Comparison of ENCODE assay signal across 18 cellular contexts in the genomic region with DNA sequence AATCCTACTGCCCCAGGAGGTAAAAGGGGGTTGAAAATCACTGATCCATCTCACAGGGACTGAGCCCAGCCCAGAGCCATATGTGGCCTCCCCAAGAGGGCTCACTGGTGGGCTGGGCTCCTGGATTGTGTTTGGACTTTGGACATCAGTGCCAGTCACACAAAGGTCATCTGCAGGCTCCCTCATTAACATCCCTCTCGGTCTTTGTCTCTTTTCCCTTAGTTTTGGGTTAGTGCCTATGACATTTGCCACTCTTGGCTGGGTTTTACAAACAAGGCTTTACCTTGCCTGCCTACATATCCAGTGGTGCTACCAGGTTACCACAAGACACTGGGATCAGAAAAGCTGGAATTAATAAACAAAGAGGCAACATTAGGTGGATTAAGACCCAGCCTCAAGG. TPM values are rescaled to one million over a fixed set of nuclear protein-coding genes. Genes with fewer than 3 reads are reported as not detected.
A peak's percentile ranks its signal among the peaks of the same experiment; 100 is the strongest.
DNase-seq lines count a peak whose midpoint lies in the region; ATAC-seq and TF ChIP-seq lines count a peak whose summit lies in the region.
"Had no signal": no experiment of that assay in that cellular context is flagged by ENCODE, and none has a peak within 500 bp of the region (broad histone marks: within the 10 kb centered on the region; RNA-seq: fewer than 3 reads in every experiment).

No MANE protein-coding gene starts in this region.

- TF ChIP-seq CTCF in WERI-Rb-1 (IDR thresholded peaks at IDR 0.05; ENCODE audit: low read depth, low read length) (no peak), mucosa of descending colon (IDR thresholded peaks at IDR 0.05) (no peak), stomach (IDR thresholded peaks at IDR 0.05) (no peak)

- H3K4me3 Mint-ChIP-seq in CD4-positive, CD25-positive, alpha-beta regulatory T cell, result no peak overlapping the region
- H3K4me3 Mint-ChIP-seq: B cell; CD8-positive, alpha-beta T cell; HFFc6 had no signal

- no peak for TF ChIP-seq EP300 in stomach (IDR thresholded peaks at IDR 0.05)

- no peak for ATAC-seq in CD4-positive, CD25-positive, alpha-beta regulatory T cell (ENCODE audit: low read depth in 2 of 2)
- ATAC-seq in left lobe of liver (peak; percentile 90), mucosa of descending colon (peak; percentile 60)
- ATAC-seq: CD8-positive, alpha-beta T cell had no signal

- no peak overlapping the region for H3K27ac ChIP-seq in CD4-positive, CD25-positive, alpha-beta regulatory T cell (ENCODE audit: insufficient read depth, low read length, poor library complexity, severe bottlenecking)
- H3K27ac ChIP-seq in WERI-Rb-1, result peak overlapping the region; percentile 65
- peak overlapping the region in 1 of 5 donors; percentile 35 for H3K27ac ChIP-seq in stomach
- H3K27ac ChIP-seq: C4-2B had no signal

- WGBS in stomach, 5 donors, result 68 to 100% (median 76%) methylated on average over 1 of the region's 1 CpG

- no peaks in the 10 kb centered on the region for H3K9me3 ChIP-seq in CD4-positive, CD25-positive, alpha-beta regulatory T cell (ENCODE audit: control insufficient read depth in 2 of 2, low read length in 2 of 2)
- H3K9me3 ChIP-seq in WERI-Rb-1 (ENCODE audit: severe bottlenecking) (no peaks in the 10 kb centered on the region), mucosa of descending colon (no peaks in the 10 kb centered on the region), stomach (no peaks in the 10 kb centered on the region)

- no peak for DNase-seq in CD4-positive, CD25-positive, alpha-beta regulatory T cell
- no peak for DNase-seq in WERI-Rb-1
- peak; percentile 77 for DNase-seq in left lobe of liver (ENCODE audit: low spot score)
- DNase-seq in mucosa of descending colon, result no peak
- no peak for DNase-seq in NCI-H446 treated with DMSO at 0.1 percent for 48 hours (lab: John Stamatoyannopoulos, UW)
- DNase-seq in Ammon's horn (ENCODE audit: low spot score), result no peak
- no peak for DNase-seq in stomach
- no peak for DNase-seq in NCI-H526 (lab: John Stamatoyannopoulos, UW)
- DNase-seq: ACHN; CD8-positive, alpha-beta T cell; COR-L47; DND-41; GF-D8; HCEC 1CT; HFFc6 had no signal

- peaks cover 12 to 21% (median 17%) of the 10 kb centered on the region in 4 donors for H3K4me1 Mint-ChIP-seq in CD4-positive, CD25-positive, alpha-beta regulatory T cell
- H3K4me1 Mint-ChIP-seq: B cell had no signal

- peaks cover 7% of the 10 kb centered on the region for H3K36me3 ChIP-seq in CD4-positive, CD25-positive, alpha-beta regulatory T cell (ENCODE audit: control insufficient read depth, insufficient read depth, low read length)
- H3K36me3 ChIP-seq in WERI-Rb-1 (peaks cover 8% of the 10 kb centered on the region), mucosa of descending colon (ENCODE audit: low read depth) (no peaks in the 10 kb centered on the region), stomach (peaks cover 7 to 77% (median 55%) of the 10 kb centered on the region in 4 donors)

- intact Hi-C loops in mucosa of descending colon (cut with DNase I, micrococcal nuclease) (no loop called here), stomach (cut with DNase I; ENCODE audit: low total_unique reads) (no loop called here)

- peaks cover 31% of the 10 kb centered on the region for H3K36me3 Mint-ChIP-seq in CD4-positive, CD25-positive, alpha-beta regulatory T cell

- H3K4me1 ChIP-seq in CD4-positive, CD25-positive, alpha-beta regulatory T cell (ENCODE audit: control insufficient read depth, insufficient read depth, low read length, poor library complexity, severe bottlenecking), result peaks cover 10% of the 10 kb centered on the region
- peaks cover 7% of the 10 kb centered on the region for H3K4me1 ChIP-seq in mucosa of descending colon (ENCODE audit: low read depth)
- peaks cover 0 to 15% (median 7%) of the 10 kb centered on the region in 4 donors for H3K4me1 ChIP-seq in stomach

- no peak overlapping the region for H3K4me3 ChIP-seq in CD4-positive, CD25-positive, alpha-beta regulatory T cell (ENCODE audit: low read depth, low read length)
- H3K4me3 ChIP-seq in WERI-Rb-1 (ENCODE audit: low read depth, low read length) (no peak overlapping the region), mucosa of descending colon (no peak overlapping the region), stomach (no peak overlapping the region)

- no peaks in the 10 kb centered on the region for H3K27me3 Mint-ChIP-seq in CD4-positive, CD25-positive, alpha-beta regulatory T cell
- H3K27me3 Mint-ChIP-seq: B cell had no signal

- H3K27ac Mint-ChIP-seq in CD4-positive, CD25-positive, alpha-beta regulatory T cell, result peak overlapping the region in 2 of 3 donors; percentile 5 to 76
- H3K27ac Mint-ChIP-seq: B cell; CD8-positive, alpha-beta T cell; HFFc6 had no signal

- no peaks in the 10 kb centered on the region for H3K27me3 ChIP-seq in CD4-positive, CD25-positive, alpha-beta regulatory T cell (ENCODE audit: control insufficient read depth, insufficient read depth, low read length)
- H3K27me3 ChIP-seq in WERI-Rb-1 (ENCODE audit: insufficient read depth, low read depth, severe bottlenecking), result no peaks in the 10 kb centered on the region
- H3K27me3 ChIP-seq in stomach, result no peaks in the 10 kb centered on the region

- TF ChIP-seq POLR2A in stomach (IDR thresholded peaks at IDR 0.05), result no peak

- no peaks in the 10 kb centered on the region for H3K9me3 Mint-ChIP-seq in CD4-positive, CD25-positive, alpha-beta regulatory T cell
- H3K9me3 Mint-ChIP-seq: CD8-positive, alpha-beta T cell; HFFc6 had no signal

RNA-seq across cellular contexts. Expression of gene IFT122, which starts 27.9 kb away (rescaled TPM):
- 19.3 TPM for total RNA-seq in CD4-positive, CD25-positive, alpha-beta regulatory T cell
- 1 to 10 TPM; 2.5 to 5.3 (median 3.8) TPM for polyA plus RNA-seq in CD4-positive, CD25-positive, alpha-beta regulatory T cell
- 11.0 TPM for total RNA-seq in left lobe of liver
- 10 to 100 TPM; 24.6 to 35.0 (median 29.6) TPM for total RNA-seq in mucosa of descending colon
- 100 to 1,000 TPM in 2 of 5 donors, 10 to 100 TPM in 2, 1 to 10 TPM in 1; 9.9 to 163 (median 61.5) TPM for total RNA-seq in stomach
- polyA plus RNA-seq in stomach, result 10 to 100 TPM; 12.3 to 17.0 (median 13.9) TPM

RNA-seq across cellular contexts. Expression of gene MBD4, which starts 28.2 kb away (rescaled TPM):
- 44.6 TPM for total RNA-seq in CD4-positive, CD25-positive, alpha-beta regulatory T cell
- 10 to 100 TPM; 37.0 to 46.7 (median 42.3) TPM for polyA plus RNA-seq in CD4-positive, CD25-positive, alpha-beta regulatory T cell
- total RNA-seq in left lobe of liver, result 16.5 TPM
- 10 to 100 TPM; 26.6 to 30.6 (median 27.2) TPM for total RNA-seq in mucosa of descending colon
- total RNA-seq in stomach, result 10 to 100 TPM in 4 of 5 donors, 1 to 10 TPM in 1; 5.8 to 74.1 (median 40.6) TPM
- 10 to 100 TPM; 13.8 to 23.4 (median 20.1) TPM for polyA plus RNA-seq in stomach

RNA-seq across cellular contexts. Expression of gene EFCAB12, which starts 39.5 kb away (rescaled TPM):
- 2.2 TPM for total RNA-seq in CD4-positive, CD25-positive, alpha-beta regulatory T cell
- polyA plus RNA-seq in CD4-positive, CD25-positive, alpha-beta regulatory T cell, result under 1 TPM in 3 of 4 donors, not detected in 1; 0.05 to 0.13 (median 0.05) TPM
- total RNA-seq in left lobe of liver, result 0.40 TPM
- under 1 TPM; 0.38 to 0.69 (median 0.58) TPM for total RNA-seq in mucosa of descending colon
- 1 to 10 TPM in 1 of 5 donors, under 1 TPM in 2, not detected in 2; 0.72 to 4.0 (median 0.92) TPM for total RNA-seq in stomach
- 1 to 10 TPM in 2 of 3 donors, under 1 TPM in 1; 0.33 to 2.7 (median 2.6) TPM for polyA plus RNA-seq in stomach
- total RNA-seq: HT1080 had no signal

Comparison
In these comparisons a context has a peak if more than half of its experiments do, and no peak if none do; other contexts are left out.
1. ATAC-seq: peak in left lobe of liver (single experiment) and mucosa of descending colon (single experiment); none in CD4-positive, CD25-positive, alpha-beta regulatory T cell (0 of 2).